ENCODE assay signal across 18 cellular contexts in the genomic region with DNA sequence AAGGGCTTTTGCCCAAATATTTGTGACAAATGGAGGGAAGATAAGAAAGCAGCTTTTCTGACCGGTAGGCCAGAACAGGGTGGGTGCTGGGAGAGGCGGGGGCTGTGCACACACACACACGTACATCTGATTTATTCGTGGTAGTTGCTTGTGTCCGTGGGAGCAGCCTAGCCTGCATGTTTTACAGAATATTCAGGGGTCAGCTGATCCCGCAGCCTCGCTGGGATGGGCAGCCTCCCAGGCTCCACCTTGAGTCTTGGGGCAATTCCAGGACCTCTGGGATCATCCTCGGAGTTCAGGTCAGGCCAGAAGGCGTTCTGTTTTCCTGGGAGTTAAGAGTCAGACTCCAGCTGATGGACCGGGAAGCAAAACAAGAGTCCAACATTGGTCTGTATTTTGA.
DNase-seq lines count a peak whose midpoint lies in the region; ATAC-seq and TF ChIP-seq lines count a peak whose summit lies in the region.
"Had no signal": no experiment of that assay in that cellular context is flagged by ENCODE, and none has a peak within 500 bp of the region (broad histone marks: within the 10 kb centered on the region; RNA-seq: fewer than 3 reads in every experiment).

No MANE protein-coding gene starts in this region.

- H3K9me2 ChIP-seq in PC-3 (replicated peaks; ENCODE audit: low read length), result no peaks in the 10 kb centered on the region

- CTCF ChIA-PET in PC-3 (lab: Charles Lee), result interaction anchor here (0.9 kb wide), 1 partner anchor 25 kb away, joined by 3 read pairs; no protein-coding TSS in a partner anchor

- 0 out of 2 replicates have a peak overlapping the region, but pooled peaks have one; percentile 12 for H3K27ac ChIP-seq in PC-3 (ENCODE audit: low read length)
- H3K27ac ChIP-seq in esophagus (ENCODE audit: low read depth in 2 of 2, low read length in 1 of 2), result peak overlapping the region; percentile 0 to 43
- H3K27ac ChIP-seq in lung (ENCODE audit: low read depth in 1 of 2, low read length in 1 of 2), result peak overlapping the region; percentile 71 to 83
- H3K27ac ChIP-seq in subcutaneous abdominal adipose tissue (ENCODE audit: low read depth, low read length), result peak overlapping the region; percentile 75
- no peak overlapping the region for H3K27ac ChIP-seq in brain microvascular endothelial cell

- H3K4me3 Mint-ChIP-seq in stimulated activated effector memory CD8-positive, alpha-beta T cell treated with anti-CD3 and anti-CD28 coated beads, Interleukin-12 subunit alpha, Interleukin-12 subunit beta, amount 100 ng/mL, for 72 hours, result no peak overlapping the region
- H3K4me3 Mint-ChIP-seq: endodermal cell, H9, natural killer cell had no signal

- no peaks in the 10 kb centered on the region for H3F3A ChIP-seq in PC-3 (ENCODE audit: low read length, unreplicated experiment)

- H3K4me1 ChIP-seq in PC-3 (ENCODE audit: insufficient read depth, low read length) (peaks cover 19% of the 10 kb centered on the region), esophagus (ENCODE audit: control insufficient read depth in 2 of 2, insufficient read depth in 2 of 2, low read length in 1 of 2) (peaks cover 0 to 15% of the 10 kb centered on the region in 2 donors), lung (ENCODE audit: control insufficient read depth in 2 of 2, insufficient read depth in 2 of 2, low read length in 2 of 2) (peaks cover 15 to 24% of the 10 kb centered on the region in 2 donors), subcutaneous abdominal adipose tissue (ENCODE audit: control insufficient read depth in 5 of 5, insufficient read depth in 5 of 5, low read length in 5 of 5) (peaks cover 17 to 38% (median 30%) of the 10 kb centered on the region in 5 donors)

- no peaks in the 10 kb centered on the region for H4K20me1 ChIP-seq in PC-3 (ENCODE audit: low read length)

- intact Hi-C loops in PC-3 (cut with micrococcal nuclease), result no loop called here

- no peaks in the 10 kb centered on the region for H3K27me3 ChIP-seq in PC-3 (ENCODE audit: low read length)
- no peaks in the 10 kb centered on the region for H3K27me3 ChIP-seq in esophagus (ENCODE audit: control insufficient read depth in 1 of 2, insufficient read depth in 2 of 2, low read length in 2 of 2)
- no peaks in the 10 kb centered on the region for H3K27me3 ChIP-seq in lung (ENCODE audit: control insufficient read depth, insufficient read depth)
- no peaks in the 10 kb centered on the region for H3K27me3 ChIP-seq in subcutaneous abdominal adipose tissue (ENCODE audit: control insufficient read depth in 5 of 5, insufficient read depth in 4 of 5, low read length in 5 of 5)
- peaks cover 2% of the 10 kb centered on the region for H3K27me3 ChIP-seq in brain microvascular endothelial cell (replicated peaks)

- H3K9me3 Mint-ChIP-seq in stimulated activated effector memory CD8-positive, alpha-beta T cell treated with anti-CD3 and anti-CD28 coated beads, Interleukin-12 subunit alpha, Interleukin-12 subunit beta, amount 100 ng/mL, for 72 hours, result no peaks in the 10 kb centered on the region
- H3K9me3 Mint-ChIP-seq: endodermal cell, H9, natural killer cell had no signal

- POLR2A ChIA-PET in PC-3 (lab: Charles Lee; ENCODE audit: unreplicated experiment), result interaction anchor here (0.5 to 0.6 kb wide), 2 partner anchors 22 to 307 kb away, joined by 4 read pairs; no protein-coding TSS in a partner anchor

- no peak overlapping the region for H3K9ac ChIP-seq in PC-3 (ENCODE audit: low read length)
- peak overlapping the region in 1 of 5 donors; percentile 52 for H3K9ac ChIP-seq in subcutaneous abdominal adipose tissue (ENCODE audit: low read length in 5 of 5)

- H3K79me2 ChIP-seq in PC-3 (ENCODE audit: low read length), result no peaks in the 10 kb centered on the region

- peak; percentile 6 for DNase-seq in PC-3
- no peak for DNase-seq in lung (ENCODE audit: low spot score)
- no peak for DNase-seq in activated CD4-positive, alpha-beta T cell treated with anti-CD3 and anti-CD28 coated beads for 1 hour
- DNase-seq in stimulated activated effector memory CD8-positive, alpha-beta T cell treated with anti-CD3 and anti-CD28 coated beads, Interleukin-12 subunit alpha, Interleukin-12 subunit beta, amount 100 ng/mL, for 72 hours (ENCODE audit: low spot score in 2 of 2), result no peak
- DNase-seq in brain microvascular endothelial cell, result no peak
- DNase-seq: activated naive CD4-positive, alpha-beta T cell treated with Interleukin-2 at 50 U/mL for 16 hours; AML-193; DMS153; endodermal cell; H9; kidney; natural killer cell; NCI-H1417; OCI-M1; stimulated activated naive CD8-positive, alpha-beta T cell treated with anti-CD3 and anti-CD28 coated beads, Interleukin-15, Interleukin-2, amounts not matched to agents 100 U/mL and 50 U/mL, for 24 hours had no signal

- no peak overlapping the region for H3K4me3 ChIP-seq in PC-3 (ENCODE audit: low read length)
- H3K4me3 ChIP-seq in esophagus (ENCODE audit: low read depth in 1 of 2, low read length in 2 of 2), result no peak overlapping the region
- H3K4me3 ChIP-seq in lung, result no peak overlapping the region
- H3K4me3 ChIP-seq in subcutaneous abdominal adipose tissue (ENCODE audit: low read depth in 1 of 5, low read length in 5 of 5), result no peak overlapping the region
- H3K4me3 ChIP-seq in brain microvascular endothelial cell (ENCODE audit: low read depth, low read length), result no peak overlapping the region

- H2AFZ ChIP-seq in PC-3 (ENCODE audit: low read length), result no peak overlapping the region

- ATAC-seq in PC-3 (no peak), lung (ENCODE audit: insufficient read depth, low FRiP score) (peak; percentile 6), HG02981 (IDR thresholded peaks at IDR 0.05; ENCODE audit: unreplicated experiment) (no peak)
- no peak for ATAC-seq in stimulated activated effector memory CD8-positive, alpha-beta T cell treated with anti-CD3 and anti-CD28 coated beads, Interleukin-12 subunit alpha, Interleukin-12 subunit beta, amount 100 ng/mL, for 72 hours
- ATAC-seq: natural killer cell had no signal

- H3K36me3 ChIP-seq in PC-3 (ENCODE audit: low read depth, low read length) (no peaks in the 10 kb centered on the region), esophagus (ENCODE audit: control insufficient read depth in 2 of 2, insufficient read depth in 2 of 2, low read length in 1 of 2) (no peaks in the 10 kb centered on the region), lung (ENCODE audit: control insufficient read depth in 2 of 2, insufficient read depth in 2 of 2, low read length in 2 of 2) (no peaks in the 10 kb centered on the region), subcutaneous abdominal adipose tissue (ENCODE audit: control insufficient read depth in 5 of 5, insufficient read depth in 5 of 5, low read length in 5 of 5) (no peaks in the 10 kb centered on the region), brain microvascular endothelial cell (replicated peaks) (no peaks in the 10 kb centered on the region)

- H3K27ac Mint-ChIP-seq in stimulated activated effector memory CD8-positive, alpha-beta T cell treated with anti-CD3 and anti-CD28 coated beads, Interleukin-12 subunit alpha, Interleukin-12 subunit beta, amount 100 ng/mL, for 72 hours, result no peak overlapping the region
- H3K27ac Mint-ChIP-seq: endodermal cell, natural killer cell had no signal

- no peaks in the 10 kb centered on the region for H3K4me1 Mint-ChIP-seq in stimulated activated effector memory CD8-positive, alpha-beta T cell treated with anti-CD3 and anti-CD28 coated beads, Interleukin-12 subunit alpha, Interleukin-12 subunit beta, amount 100 ng/mL, for 72 hours

- H3K4me2 ChIP-seq in PC-3 (ENCODE audit: low read length), result peak overlapping the region; percentile 28

- no TSS peak for BruUV-seq in PC-3 (replicated peaks; lab: Mats Ljungman, UMichigan)

- TF ChIP-seq CTCF in PC-3 (conservative IDR thresholded peaks at IDR 0.05; ENCODE audit: low read depth, low read length) (no peak), lung (IDR thresholded peaks at IDR 0.05; ENCODE audit: control extremely low read depth, extremely low read depth) (no peak), brain microvascular endothelial cell (IDR thresholded peaks at IDR 0.05; ENCODE audit: low read depth, low read length, missing control alignments) (no peak)

- H3K9me3 ChIP-seq in PC-3 (ENCODE audit: low read length) (no peaks in the 10 kb centered on the region), esophagus (ENCODE audit: control insufficient read depth in 2 of 2, insufficient read depth in 1 of 2, low read depth in 1 of 2, low read length in 1 of 2) (no peaks in the 10 kb centered on the region), lung (ENCODE audit: control insufficient read depth in 2 of 2, insufficient read depth in 1 of 2, low read length in 1 of 2) (no peaks in the 10 kb centered on the region), subcutaneous abdominal adipose tissue (ENCODE audit: control insufficient read depth in 5 of 5, low read length in 5 of 5) (no peaks in the 10 kb centered on the region)

- WGBS in esophagus, 2 donors, result 43 to 54% methylated on average over 10 of the region's 10 CpGs
- WGBS in lung, 2 donors, result 56 to 71% methylated on average over 10 of the region's 10 CpGs

- no peaks in the 10 kb centered on the region for H3K36me3 Mint-ChIP-seq in stimulated activated effector memory CD8-positive, alpha-beta T cell treated with anti-CD3 and anti-CD28 coated beads, Interleukin-12 subunit alpha, Interleukin-12 subunit beta, amount 100 ng/mL, for 72 hours
- H3K36me3 Mint-ChIP-seq: natural killer cell had no signal

- in situ Hi-C loops in brain microvascular endothelial cell (cut with HindIII; ENCODE audit: low pct_ligation_motif_present, low sequenced_read_pairs), result no loop called here
